Comparison of ENCODE assay signal across 25 cellular contexts in genomic region chr3:141812586-141812985, GRCh38. TPM values are rescaled to one million over a fixed set of nuclear protein-coding genes. Genes with fewer than 3 reads are reported as not detected.
A peak's percentile ranks its signal among the peaks of the same experiment; 100 is the strongest.
DNase-seq lines count a peak whose midpoint lies in the region; ATAC-seq, FAIRE-seq and TF ChIP-seq lines count a peak whose summit lies in the region.
"Had no signal": no experiment of that assay in that cellular context is flagged by ENCODE, and none has a peak within 500 bp of the region (broad histone marks: within the 10 kb centered on the region; RNA-seq: fewer than 3 reads in every experiment).

No MANE protein-coding gene starts in this region.

- POLR2A ChIA-PET in K562 (lab: Yijun Ruan, JAX): no interaction called here

- no peak overlapping the region for H3K9ac ChIP-seq in K562 (ENCODE audit: insufficient read depth in 1 of 2, low read depth in 2 of 2, low read length in 2 of 2)

- H3K9me2 ChIP-seq in hepatocyte (replicated peaks; ENCODE audit: insufficient read depth): no peaks in the 10 kb centered on the region

- H3K4me3 ChIP-seq in K562 (no peak overlapping the region), hepatocyte (no peak overlapping the region)

- H3K79me2 ChIP-seq in K562 (ENCODE audit: control insufficient read depth, insufficient read depth, low read length): no peaks in the 10 kb centered on the region
- no peaks in the 10 kb centered on the region for H3K79me2 ChIP-seq in hepatocyte

- ATAC-seq in left cardiac atrium: no peak
- no peak for ATAC-seq in K562
- no peak for ATAC-seq in HG03097 (IDR thresholded peaks at IDR 0.05; ENCODE audit: low FRiP score, unreplicated experiment)
- no peak for ATAC-seq in HG02759 (IDR thresholded peaks at IDR 0.05; ENCODE audit: unreplicated experiment)
- ATAC-seq: Panc1, SK-N-SH treated with all-trans-retinoic acid at 6 μM for 48 hours, T-cell had no signal

- no peaks in the 10 kb centered on the region for H4K20me1 ChIP-seq in K562 (replicated peaks; ENCODE audit: control insufficient read depth, insufficient read depth, low read length)
- H4K20me1 ChIP-seq in hepatocyte (ENCODE audit: insufficient read depth, poor library complexity, severe bottlenecking): no peaks in the 10 kb centered on the region

- H3K9me3 ChIP-seq in K562 (replicated peaks; ENCODE audit: control insufficient read depth, insufficient read depth, low read depth, low read length) (no peaks in the 10 kb centered on the region), hepatocyte (ENCODE audit: low read depth) (no peaks in the 10 kb centered on the region)

- H3K9me1 ChIP-seq in K562 (ENCODE audit: control insufficient read depth, insufficient read depth, low read length): no peaks in the 10 kb centered on the region

- TF ChIP-seq RAD21 in K562 (CRISPR knock-in tag; conservative IDR thresholded peaks at IDR 0.05 in 1 of 2, IDR thresholded peaks at IDR 0.05 in 1 of 2): no peak

- TF ChIP-seq POLR2A in K562 (conservative IDR thresholded peaks at IDR 0.05): no peak

- FAIRE-seq in K562 (lab: Jason Lieb, UNC): no peak
- FAIRE-seq: A204.1, GM18507 had no signal

- no peak for TF ChIP-seq EP300 in K562 (IDR thresholded peaks at IDR 0.05; ENCODE audit: low read length)

- CTCF ChIA-PET in K562 (lab: Yijun Ruan, JAX; ENCODE audit: low intra/inter-chr PET ratio): no interaction called here

- H3K27ac ChIP-seq in K562 (ENCODE audit: extremely low read depth, low read depth, low read length) (no peak overlapping the region), hepatocyte (peak overlapping the region; percentile 53)

- in situ Hi-C loops in K562 (cut with MboI): no loop called here

- H2AFZ ChIP-seq in K562 (ENCODE audit: low read depth, low read length) (0 out of 2 replicates have a peak overlapping the region, but pooled peaks have one; percentile 27), hepatocyte (no peak overlapping the region)

- H3K4me2 ChIP-seq in K562 (ENCODE audit: insufficient read depth, low read length): no peak overlapping the region
- H3K4me2 ChIP-seq in hepatocyte: no peak overlapping the region

- H3K27me3 ChIP-seq in K562 (ENCODE audit: control insufficient read depth in 2 of 2, insufficient read depth in 2 of 2, low read length in 2 of 2): no peaks in the 10 kb centered on the region
- H3K27me3 ChIP-seq in hepatocyte: no peaks in the 10 kb centered on the region

- no peak for TF ChIP-seq CTCF in K562 (IDR thresholded peaks at IDR 0.05 in 2 of 3, conservative IDR thresholded peaks at IDR 0.05 in 1 of 3; ENCODE audit: insufficient read depth in 2 of 3, low read depth in 1 of 3, low read length in 3 of 3)
- TF ChIP-seq CTCF in hepatocyte (IDR thresholded peaks at IDR 0.05; ENCODE audit: poor library complexity): no peak

- H3K4me1 ChIP-seq in K562 (replicated peaks in 1 of 2; ENCODE audit: control insufficient read depth in 2 of 2, insufficient read depth in 2 of 2, low read length in 2 of 2) (peaks cover 0 to 2% of the 10 kb centered on the region in 2 experiments; a peak in 2 of 5 replicates), hepatocyte (ENCODE audit: insufficient read depth) (peaks cover 5% of the 10 kb centered on the region)

- H3K36me3 ChIP-seq in K562 (ENCODE audit: control insufficient read depth, insufficient read depth, low read length) (no peaks in the 10 kb centered on the region), hepatocyte (replicated peaks; ENCODE audit: insufficient read depth, low read depth) (no peaks in the 10 kb centered on the region)

- BruUV-seq in K562 (replicated peaks; lab: Mats Ljungman, UMichigan): no TSS peak

- DNase-seq in cardiac septum (ENCODE audit: low spot score): peak; percentile 38
- no peak for DNase-seq in left cardiac atrium
- no peak for DNase-seq in K562 (ENCODE audit: extremely low read depth in 1 of 4, low spot score in 3 of 4)
- DNase-seq in hepatocyte (ENCODE audit: low spot score): no peak
- DNase-seq in activated gamma-delta T cell (lab: John Stamatoyannopoulos, UW): no peak
- DNase-seq: CD4-positive, CD25-positive, alpha-beta regulatory T cell; GOT3; HCEC 1CT; Karpas-422; MV-4-11; NCI-H1105 treated with DMSO at 0.1 percent for 48 hours; NCI-H2081 treated with DMSO at 0.1 percent for 48 hours; NCI-H226; NCI-H524 treated with DMSO at 0.1 percent for 48 hours; NCI-H82; SIG-M5; T-cell had no signal

- WGBS in K562 (ENCODE audit: insufficient coverage, low coverage, missing lambda C conversion rate): 29% methylated on average over 4 of the region's 4 CpGs
- 68% methylated on average over 4 of the region's 4 CpGs for WGBS in hepatocyte (ENCODE audit: low lambda C conversion rate, missing lambda C conversion rate)

- intact Hi-C loops in cardiac septum (cut with DNase I): no loop called here
- intact Hi-C loops in left cardiac atrium (cut with DNase I): no loop called here
- intact Hi-C loops in K562 (cut with micrococcal nuclease): no loop called here

TF ChIP-seq in K562, 482 proteins besides CTCF, POLR2A, EP300 and RAD21 (continues in another document):
- no peak for TF ChIP-seq MCM5 (IDR thresholded peaks at IDR 0.05; ENCODE audit: low read depth)
- no peak for TF ChIP-seq ESRRB (CRISPR knock-in tag; IDR thresholded peaks at IDR 0.05; ENCODE audit: borderline replicate concordance)
- TF ChIP-seq ZNF436 (CRISPR knock-in tag; IDR thresholded peaks at IDR 0.05): no peak
- no peak for TF ChIP-seq HMGXB4 (CRISPR knock-in tag; IDR thresholded peaks at IDR 0.05)
- no peak for TF ChIP-seq ZZZ3 (IDR thresholded peaks at IDR 0.05)
- no peak for TF ChIP-seq ILK (tag; IDR thresholded peaks at IDR 0.05; ENCODE audit: borderline replicate concordance, low read depth)
- TF ChIP-seq CHD4 (IDR thresholded peaks at IDR 0.05; ENCODE audit: insufficient read depth, insufficient replicate concordance, low read depth, low read length, poor library complexity, severe bottlenecking): no peak
- no peak for TF ChIP-seq USF2 (CRISPR knock-in tag; IDR thresholded peaks at IDR 0.05)
- no peak for TF ChIP-seq ZBED1 (IDR thresholded peaks at IDR 0.05)
- no peak for TF ChIP-seq FOXA1 (IDR thresholded peaks at IDR 0.05; ENCODE audit: borderline replicate concordance)
- no peak for TF ChIP-seq SLC30A9 (CRISPR knock-in tag; IDR thresholded peaks at IDR 0.05)

RNA-seq across cellular contexts. Expression of gene GRK7, which starts 49.4 kb away (rescaled TPM):
- 0.08 TPM for total RNA-seq in cardiac septum
- not detected for total RNA-seq in left cardiac atrium
- total RNA-seq in K562 (2011; cell fraction: chromatin; rRNA removed; ENCODE audit: low replicate concordance): not detected in 2 replicates
- total RNA-seq in K562 (2011; cell fraction: nucleolus; rRNA removed): 0.17 TPM in 1 of 2 replicates, not detected in the other
- not detected in 2 replicates for total RNA-seq in K562 (2011; cell fraction: nucleoplasm; rRNA removed)
- not detected in 2 replicates for total RNA-seq in K562 (2014; rRNA removed)
- total RNA-seq in K562 (2014; rRNA removed; fragmentation: Illumina TruSeq; extraction: Trizol): 0.04 TPM in 1 of 2 replicates, not detected in the other
- total RNA-seq in K562 (2015; rRNA removed; fragmentation: Illumina TruSeq; extraction: Trizol): 0.08 TPM in 1 of 2 replicates, not detected in the other
- total RNA-seq in K562 (2021): 0.04 TPM in 1 of 2 replicates, not detected in the other
- not detected in 2 replicates for polyA plus RNA-seq in K562 (2011; rRNA removed)
- not detected in 2 replicates for polyA plus RNA-seq in K562 (2011; cell fraction: cytosol; rRNA removed)
- 0.07 TPM in 1 of 2 replicates, not detected in the other for polyA plus RNA-seq in K562 (2011; cell fraction: nucleus; rRNA removed)
- 0.04 TPM in 1 of 2 replicates, not detected in the other for polyA plus RNA-seq in K562 (2012)
- polyA plus RNA-seq in K562 (2014; fragmentation: Illumina TruSeq; extraction: Trizol): 0.07 TPM in 1 of 2 replicates, not detected in the other
- under 1 TPM; 0.01 TPM for polyA plus RNA-seq in K562 (2014; fragmentation: Nextera tagmentation; extraction: Ambion mirVana)
- polyA plus RNA-seq in K562 (2014; rRNA removed): 0.04 and 0.08 TPM in 2 replicates
- 0.06 TPM in 1 of 2 replicates, not detected in the other for polyA minus RNA-seq in K562 (2011; rRNA and poly(A)+ RNA removed)
- polyA minus RNA-seq in K562 (2011; cell fraction: cytosol; rRNA and poly(A)+ RNA removed): not detected in 2 replicates
- polyA minus RNA-seq in K562 (2011; cell fraction: nucleus; rRNA and poly(A)+ RNA removed): not detected in 2 replicates
- 0.07 TPM in 1 of 2 replicates, not detected in the other for total RNA-seq in hepatocyte
- polyA plus RNA-seq in hepatocyte: not detected in 2 replicates
- total RNA-seq: CD4-positive, CD25-positive, alpha-beta regulatory T cell; M059J had no signal
- polyA plus RNA-seq: IgD-negative memory B cell had no signal
